In the genomic region with DNA sequence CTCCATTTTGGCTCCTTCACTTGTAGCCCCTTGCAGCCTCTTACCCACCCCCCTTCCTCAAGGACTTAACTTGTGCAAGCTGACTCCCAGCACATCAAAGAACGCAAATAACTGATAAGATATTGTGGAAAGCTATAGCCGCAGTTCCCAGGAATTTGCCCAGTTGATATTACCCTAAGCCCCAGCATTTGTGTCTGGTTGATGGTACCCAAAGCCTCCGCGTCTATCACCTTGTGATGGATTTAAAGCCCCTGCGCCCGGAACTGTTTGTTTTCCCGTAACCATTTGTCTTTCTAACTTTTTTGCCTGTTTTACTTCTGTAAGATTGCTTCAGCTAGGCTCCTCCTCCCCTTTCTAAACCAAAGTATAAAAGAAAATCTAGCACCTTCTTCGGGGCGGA, we compare ENCODE assay signal across 1 cellular context.
TF ChIP-seq lines count a peak whose summit lies in the region.

No MANE protein-coding gene starts in this region.

TF ChIP-seq in GM23338, 12 proteins besides CTCF, POLR2A, EP300 and RAD21 (continued from another document):
- TF ChIP-seq ZNF462 (CRISPR knock-in tag; IDR thresholded peaks at IDR 0.05): no peak
- TF ChIP-seq ZNF114 (CRISPR knock-in tag; IDR thresholded peaks at IDR 0.05): no peak
